17 cellular contexts compared by ENCODE assay signal in the genomic region with DNA sequence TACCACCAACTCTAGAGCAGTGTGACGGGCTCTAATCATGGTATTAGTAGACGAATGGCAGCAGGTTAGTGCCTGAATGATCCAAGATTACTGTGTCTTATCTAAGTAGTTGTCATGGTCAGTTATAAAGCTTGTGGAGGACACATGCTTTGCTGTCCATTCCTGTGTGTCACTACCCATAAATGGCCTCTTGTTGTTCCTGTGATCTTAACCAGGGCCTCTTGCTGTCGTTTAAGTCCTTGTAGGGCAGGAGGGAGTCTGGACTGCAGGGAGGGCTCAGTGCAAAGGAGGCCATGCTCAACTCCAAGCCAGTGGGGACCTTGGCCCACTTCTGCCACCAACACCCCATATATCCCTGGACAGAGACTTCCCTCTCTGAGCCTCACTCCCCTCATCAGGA.
DNase-seq lines count a peak whose midpoint lies in the region; ATAC-seq and TF ChIP-seq lines count a peak whose summit lies in the region.
"Had no signal": no experiment of that assay in that cellular context is flagged by ENCODE, and none has a peak within 500 bp of the region (broad histone marks: within the 10 kb centered on the region; RNA-seq: fewer than 3 reads in every experiment).

No MANE protein-coding gene starts in this region.

- H3K27ac Mint-ChIP-seq in brain = peak overlapping the region in 4 of 5 experiments; percentile 72 to 94 (median 73)
- H3K27ac Mint-ChIP-seq in activated naive CD8-positive, alpha-beta T cell treated with anti-CD3 and anti-CD28 coated beads, Interleukin-2, amount 50 U/mL, for 24 hours = no peak overlapping the region
- H3K27ac Mint-ChIP-seq: CD4-positive, CD25-positive, alpha-beta regulatory T cell; CD8-positive, alpha-beta memory T cell had no signal

- H3K36me3 Mint-ChIP-seq in brain = peaks cover 11% of the 10 kb centered on the region
- no peaks in the 10 kb centered on the region for H3K36me3 Mint-ChIP-seq in activated naive CD8-positive, alpha-beta T cell treated with anti-CD3 and anti-CD28 coated beads, Interleukin-2, amount 50 U/mL, for 24 hours (ENCODE audit: low read depth)
- H3K36me3 Mint-ChIP-seq: CD4-positive, CD25-positive, alpha-beta regulatory T cell; CD8-positive, alpha-beta memory T cell had no signal

- DNase-seq in Right ventricle myocardium superior = no peak
- DNase-seq in Right ventricle myocardium inferior (ENCODE audit: missing footprints) = no peak
- DNase-seq in right cardiac atrium = no peak
- no peak for DNase-seq in thyroid gland
- DNase-seq in activated naive CD8-positive, alpha-beta T cell treated with anti-CD3 and anti-CD28 coated beads, Interleukin-2, amount 50 U/mL, for 24 hours = no peak
- DNase-seq: AML-193; CD4-positive, CD25-positive, alpha-beta regulatory T cell; CD8-positive, alpha-beta memory T cell; COR-L47; DMS53; HCEC 1CT had no signal

- ATAC-seq in Right ventricle myocardium superior (ENCODE audit: poor library complexity) (peak; percentile 55), Right ventricle myocardium inferior (no peak), right cardiac atrium (peak; percentile 27 to 46), GM19351 (IDR thresholded peaks at IDR 0.05; ENCODE audit: unreplicated experiment) (no peak)
- ATAC-seq in activated naive CD8-positive, alpha-beta T cell treated with anti-CD3 and anti-CD28 coated beads, Interleukin-2, amount 50 U/mL, for 24 hours = no peak
- ATAC-seq: A549 had no signal

- H3K4me3 ChIP-seq in right cardiac atrium (ENCODE audit: low read length) = no peak overlapping the region
- H3K4me3 ChIP-seq in thyroid gland (replicated peaks in 1 of 3) = no peak overlapping the region
- H3K4me3 ChIP-seq: A549, GM23248 had no signal

- H3K4me3 Mint-ChIP-seq in brain = no peak overlapping the region
- H3K4me3 Mint-ChIP-seq in activated naive CD8-positive, alpha-beta T cell treated with anti-CD3 and anti-CD28 coated beads, Interleukin-2, amount 50 U/mL, for 24 hours = no peak overlapping the region
- H3K4me3 Mint-ChIP-seq: CD4-positive, CD25-positive, alpha-beta regulatory T cell; CD8-positive, alpha-beta memory T cell had no signal

- WGBS in right cardiac atrium = 32% methylated on average over 3 of the region's 3 CpGs
- WGBS in thyroid gland, 2 donors = 57 to 66% methylated on average over 3 of the region's 3 CpGs

- no peaks in the 10 kb centered on the region for H3K36me3 ChIP-seq in thyroid gland

- peaks cover 2% of the 10 kb centered on the region for H3K27me3 Mint-ChIP-seq in brain
- peaks cover 14% of the 10 kb centered on the region for H3K27me3 Mint-ChIP-seq in activated naive CD8-positive, alpha-beta T cell treated with anti-CD3 and anti-CD28 coated beads, Interleukin-2, amount 50 U/mL, for 24 hours
- H3K27me3 Mint-ChIP-seq: CD4-positive, CD25-positive, alpha-beta regulatory T cell had no signal

- intact Hi-C loops in Right ventricle myocardium superior (cut with DNase I) = no loop called here
- intact Hi-C loops in Right ventricle myocardium inferior (cut with DNase I) = no loop called here
- intact Hi-C loops in right cardiac atrium (cut with DNase I) = no loop called here
- intact Hi-C loops in thyroid gland (cut with DNase I) = no loop called here

- H3K4me1 Mint-ChIP-seq in brain = peaks cover 74% of the 10 kb centered on the region
- H3K4me1 Mint-ChIP-seq in activated naive CD8-positive, alpha-beta T cell treated with anti-CD3 and anti-CD28 coated beads, Interleukin-2, amount 50 U/mL, for 24 hours = no peaks in the 10 kb centered on the region
- H3K4me1 Mint-ChIP-seq: CD4-positive, CD25-positive, alpha-beta regulatory T cell; CD8-positive, alpha-beta memory T cell had no signal

- H3K4me1 ChIP-seq in right cardiac atrium (ENCODE audit: control insufficient read depth, insufficient read depth, low read length) (peaks cover 10% of the 10 kb centered on the region), thyroid gland (peaks cover 15 to 31% of the 10 kb centered on the region in 2 donors)
- H3K4me1 ChIP-seq: A549 had no signal

- H3K9me3 Mint-ChIP-seq in brain = peaks cover 0 to 2% (median 0%) of the 10 kb centered on the region in 5 experiments
- H3K9me3 Mint-ChIP-seq in activated naive CD8-positive, alpha-beta T cell treated with anti-CD3 and anti-CD28 coated beads, Interleukin-2, amount 50 U/mL, for 24 hours = no peaks in the 10 kb centered on the region
- H3K9me3 Mint-ChIP-seq: CD8-positive, alpha-beta memory T cell had no signal

- H3K27ac ChIP-seq in right cardiac atrium (ENCODE audit: low read length) (peak overlapping the region; percentile 37), thyroid gland (peak overlapping the region in 2 of 3 donors; percentile 14 to 52)
- H3K27ac ChIP-seq: 22Rv1, A549, GM23248, HL-60 had no signal

- TF ChIP-seq POLR2A in thyroid gland (IDR thresholded peaks at IDR 0.05) = no peak

- TF ChIP-seq CTCF in brain (conservative IDR thresholded peaks at IDR 0.05) = no peak
- no peak for TF ChIP-seq CTCF in thyroid gland (IDR thresholded peaks at IDR 0.05)

- no peaks in the 10 kb centered on the region for H3K9me3 ChIP-seq in right cardiac atrium (ENCODE audit: control insufficient read depth, low read length)
- no peaks in the 10 kb centered on the region for H3K9me3 ChIP-seq in thyroid gland
- H3K9me3 ChIP-seq: A549 had no signal

- H3K27me3 ChIP-seq in right cardiac atrium (ENCODE audit: control insufficient read depth, insufficient read depth) (no peaks in the 10 kb centered on the region), thyroid gland (no peaks in the 10 kb centered on the region)

Comparison
In these comparisons a context has a peak if more than half of its experiments do, and no peak if none do; other contexts are left out.
1. ATAC-seq: peak in Right ventricle myocardium superior (single experiment) and right cardiac atrium (2 of 2); none in Right ventricle myocardium inferior (single experiment), activated naive CD8-positive, alpha-beta T cell treated with anti-CD3 and anti-CD28 coated beads, Interleukin-2, amount 50 U/mL, for 24 hours (single experiment) and GM19351 (single experiment).